In the genomic region with DNA sequence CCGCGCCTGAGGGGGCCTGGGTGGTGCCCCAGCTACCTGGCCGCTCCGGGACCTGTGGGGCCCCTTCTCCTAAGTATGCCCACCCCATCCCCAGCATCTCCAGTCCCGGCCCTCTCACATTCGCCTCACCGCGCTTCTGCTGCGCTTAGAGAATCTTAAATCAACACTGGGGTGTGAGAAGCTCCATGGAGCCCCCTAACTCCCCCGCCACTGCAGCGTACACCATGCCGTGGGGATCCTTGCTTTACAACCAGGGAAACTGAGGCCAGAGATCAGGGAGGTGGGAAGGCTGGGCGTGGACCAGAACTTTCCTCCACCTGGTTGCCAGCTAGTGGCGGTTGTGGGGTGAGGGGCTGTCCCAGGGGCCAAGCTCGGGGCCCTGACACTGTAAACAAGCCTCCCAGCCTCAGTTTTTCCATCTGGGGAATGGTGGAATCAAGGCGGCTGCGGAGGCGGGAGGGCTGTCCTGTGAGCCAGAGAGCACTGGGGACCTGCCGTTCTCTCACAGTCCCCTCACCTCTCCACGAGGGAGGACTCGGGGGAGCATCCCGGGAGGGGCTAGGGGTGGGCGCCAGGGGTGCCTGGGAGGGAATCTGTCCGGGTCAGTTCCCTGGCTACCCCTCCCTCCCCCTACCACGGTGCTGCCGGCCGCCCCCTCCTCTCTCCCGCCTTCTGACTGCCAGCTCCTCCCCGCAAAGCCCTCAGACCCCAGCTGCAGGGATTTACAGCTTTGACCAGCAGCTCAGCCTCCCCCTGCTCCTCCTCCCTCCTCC, we compare ENCODE assay signal across 8 cellular contexts.
DNase-seq lines count a peak whose midpoint lies in the region; ATAC-seq and TF ChIP-seq lines count a peak whose summit lies in the region.

No MANE protein-coding gene starts in this region.

- H3K4me1 ChIP-seq in stomach: peaks cover 37 to 70% (median 55%) of the 10 kb centered on the region in 4 donors

- peak overlapping the region; percentile 12 to 44 (median 32) for H3K4me3 ChIP-seq in stomach

- DNase-seq in activated effector memory CD4-positive, alpha-beta T cell treated with anti-CD3 and anti-CD28 coated beads, Interleukin-2, amount 50 U/mL, for 16 hours: peak; percentile 80
- DNase-seq in left lobe of liver (ENCODE audit: low spot score) (peak; percentile 59), stomach (no peak), NCI-H146 (lab: John Stamatoyannopoulos, UW) (no peak)

- no peaks in the 10 kb centered on the region for H3K27me3 ChIP-seq in stomach

- WGBS in stomach, 5 donors: 5 to 21% (median 15%) methylated on average over 19 to 29 of the region's 29 CpGs

- ATAC-seq in left lobe of liver (peak; percentile 22), HG02763 (IDR thresholded peaks at IDR 0.05; ENCODE audit: unreplicated experiment) (no peak), HG02973 (IDR thresholded peaks at IDR 0.05; ENCODE audit: unreplicated experiment) (no peak), GM18909 (IDR thresholded peaks at IDR 0.05; ENCODE audit: poor library complexity, unreplicated experiment) (no peak)

- intact Hi-C loops in stomach (cut with DNase I; ENCODE audit: low total_unique reads): no loop called here

- TF ChIP-seq EP300 in stomach (IDR thresholded peaks at IDR 0.05): no peak

- H3K9me3 ChIP-seq in KOPT-K1 (ENCODE audit: insufficient read depth, low read length, poor library complexity, severe bottlenecking) (no peaks in the 10 kb centered on the region), stomach (no peaks in the 10 kb centered on the region)

- no peak for TF ChIP-seq CTCF in stomach (IDR thresholded peaks at IDR 0.05)

- H3K27ac ChIP-seq in KOPT-K1 (ENCODE audit: low read depth, low read length, poor library complexity, severe bottlenecking) (peak overlapping the region; percentile 73), stomach (peak overlapping the region; percentile 79 to 99 (median 97))

- no peak for TF ChIP-seq POLR2A in stomach (IDR thresholded peaks at IDR 0.05)

- H3K36me3 ChIP-seq in KOPT-K1 (ENCODE audit: insufficient read depth, low read length) (no peaks in the 10 kb centered on the region), stomach (no peaks in the 10 kb centered on the region)

Comparison
In these comparisons a context has a peak if more than half of its experiments do, and no peak if none do; other contexts are left out.
1. DNase-seq: peak in activated effector memory CD4-positive, alpha-beta T cell treated with anti-CD3 and anti-CD28 coated beads, Interleukin-2, amount 50 U/mL, for 16 hours (single experiment) and left lobe of liver (single experiment); none in stomach (single experiment) and NCI-H146 (single experiment).